Comparison of ENCODE assay signal across 22 cellular contexts in genomic region chrX:69961365-69962072, GRCh38.
"Had no signal": no experiment of that assay in that cellular context is flagged by ENCODE, and none has a peak within 500 bp of the region (broad histone marks: within the 10 kb centered on the region; RNA-seq: fewer than 3 reads in every experiment).

No MANE protein-coding gene starts in this region.

- H3K4me3 Mint-ChIP-seq: activated CD4-positive, alpha-beta T cell treated with anti-CD3 and anti-CD28 coated beads, Interleukin-2, amount 10 ng/mL, durations not matched to agents 7 days and 5 days; activated naive CD8-positive, alpha-beta T cell treated with anti-CD3 and anti-CD28 coated beads for 36 hours; activated T-cell treated with anti-CD3 and anti-CD28 coated beads, Interleukin-2, amount 50 U/mL, for 4 hours; brain; dendritic cell treated with granulocyte-macrophage colony-stimulating factor and Interleukin-4, amounts not matched to agents 40 ng/mL and 50 ng/mL, for 4 days; nephron progenitor cell; T-helper 1 cell treated with Interleukin-12 subunit alpha and Interleukin-12 subunit beta and Interleukin-4 antibody, amounts not matched to agents 30 μg/mL and 1 μg/mL, for 36 hours had no signal

- H3K27ac Mint-ChIP-seq: activated CD4-positive, alpha-beta T cell treated with anti-CD3 and anti-CD28 coated beads, Interleukin-2, amount 10 ng/mL, durations not matched to agents 7 days and 5 days; activated naive CD8-positive, alpha-beta T cell treated with anti-CD3 and anti-CD28 coated beads for 36 hours; brain; dendritic cell treated with granulocyte-macrophage colony-stimulating factor and Interleukin-4, amounts not matched to agents 40 ng/mL and 50 ng/mL, for 4 days; nephron progenitor cell; T-helper 1 cell treated with Interleukin-12 subunit alpha and Interleukin-12 subunit beta and Interleukin-4 antibody, amounts not matched to agents 30 μg/mL and 1 μg/mL, for 36 hours had no signal

- H3K4me3 ChIP-seq: left lung, spleen, transverse colon, vagina had no signal

- H3K9me3 Mint-ChIP-seq: activated CD4-positive, alpha-beta T cell treated with anti-CD3 and anti-CD28 coated beads, Interleukin-2, amount 10 ng/mL, durations not matched to agents 7 days and 5 days; activated naive CD8-positive, alpha-beta T cell treated with anti-CD3 and anti-CD28 coated beads for 36 hours; activated T-cell treated with anti-CD3 and anti-CD28 coated beads, Interleukin-2, amount 50 U/mL, for 4 hours; dendritic cell treated with granulocyte-macrophage colony-stimulating factor and Interleukin-4, amounts not matched to agents 40 ng/mL and 50 ng/mL, for 4 days; T-helper 1 cell treated with Interleukin-12 subunit alpha and Interleukin-12 subunit beta and Interleukin-4 antibody, amounts not matched to agents 30 μg/mL and 1 μg/mL, for 36 hours had no signal

- FAIRE-seq: kidney had no signal

- ATAC-seq: left lung had no signal

- DNase-seq: activated CD4-positive, alpha-beta T cell treated with anti-CD3 and anti-CD28 coated beads, Interleukin-2, amount 10 ng/mL, durations not matched to agents 7 days and 5 days; activated CD8-positive, alpha-beta memory T cell treated with anti-CD3 and anti-CD28 coated beads, Interleukin-2, amount 50 U/mL, for 4 hours; activated gamma-delta T cell treated with Interleukin-2 at 50 U/mL for 16 hours; activated naive CD8-positive, alpha-beta T cell treated with anti-CD3 and anti-CD28 coated beads for 36 hours; activated T-cell treated with anti-CD3 and anti-CD28 coated beads, Interleukin-2, amount 50 U/mL, for 4 hours; amniotic stem cell; effector CD8-positive, alpha-beta T cell; foreskin fibroblast; hippocampal formation; kidney; left lung; nephron progenitor cell; occipital lobe; posterior cingulate gyrus; spleen; stimulated activated CD8-positive, alpha-beta memory T cell treated with anti-CD3 and anti-CD28 coated beads, Interleukin-4, amount 100 ng/mL, for 48 hours; stimulated activated naive CD4-positive, alpha-beta T cell treated with Interleukin-2 at 50 U/mL for 16 hours; transverse colon had no signal

- H3K4me1 Mint-ChIP-seq: activated CD4-positive, alpha-beta T cell treated with anti-CD3 and anti-CD28 coated beads, Interleukin-2, amount 10 ng/mL, durations not matched to agents 7 days and 5 days; activated naive CD8-positive, alpha-beta T cell treated with anti-CD3 and anti-CD28 coated beads for 36 hours; brain; nephron progenitor cell had no signal

- H3K36me3 ChIP-seq: left lung, spleen, transverse colon, vagina had no signal

- H3K27me3 Mint-ChIP-seq: activated CD4-positive, alpha-beta T cell treated with anti-CD3 and anti-CD28 coated beads, Interleukin-2, amount 10 ng/mL, durations not matched to agents 7 days and 5 days; activated naive CD8-positive, alpha-beta T cell treated with anti-CD3 and anti-CD28 coated beads for 36 hours; brain; dendritic cell treated with granulocyte-macrophage colony-stimulating factor and Interleukin-4, amounts not matched to agents 40 ng/mL and 50 ng/mL, for 4 days had no signal

- H3K36me3 Mint-ChIP-seq: activated naive CD8-positive, alpha-beta T cell treated with anti-CD3 and anti-CD28 coated beads for 36 hours; brain had no signal

- H3K27me3 ChIP-seq: spleen, transverse colon, vagina had no signal
